ENCODE assay signal across 22 cellular contexts in genomic region chr3:161270991-161271390, GRCh38. TPM values are rescaled to one million over a fixed set of nuclear protein-coding genes. Genes with fewer than 3 reads are reported as not detected.
DNase-seq lines count a peak whose midpoint lies in the region; ATAC-seq and TF ChIP-seq lines count a peak whose summit lies in the region.
"Had no signal": no experiment of that assay in that cellular context is flagged by ENCODE, and none has a peak within 500 bp of the region (broad histone marks: within the 10 kb centered on the region; RNA-seq: fewer than 3 reads in every experiment).

No MANE protein-coding gene starts in this region.

- no peaks in the 10 kb centered on the region for H3K4me1 ChIP-seq in H9 (ENCODE audit: insufficient read depth, low read length)
- H3K4me1 ChIP-seq: BLaER1 had no signal

- no peak overlapping the region for H3K4me3 Mint-ChIP-seq in H9
- no peak overlapping the region for H3K4me3 Mint-ChIP-seq in natural killer cell treated with Interleukin-12 subunit alpha and Interleukin-12 subunit beta and Interleukin-15 and Interleukin-18, amount 100 ng/mL, for 72 hours
- H3K4me3 Mint-ChIP-seq: CD4-positive, alpha-beta T cell had no signal

- DNase-seq in DMS53 (lab: John Stamatoyannopoulos, UW), result peak; percentile 17
- DNase-seq in DMS53 treated with DMSO at 0.1 percent for 48 hours (lab: John Stamatoyannopoulos, UW; ENCODE audit: unreplicated experiment), result no peak
- DNase-seq in H9, result no peak
- DNase-seq in iris pigment epithelial cell (ENCODE audit: low read depth), result peak; percentile 10
- DNase-seq in natural killer cell treated with Interleukin-12 subunit alpha and Interleukin-12 subunit beta and Interleukin-15 and Interleukin-18, amount 100 ng/mL, for 72 hours (ENCODE audit: low spot score), result no peak
- DNase-seq in NCI-H2227 treated with DMSO at 0.1 percent for 48 hours (lab: John Stamatoyannopoulos, UW), result no peak
- DNase-seq in EL, result no peak
- DNase-seq: ACHN; CD4-positive, alpha-beta T cell; COR-L47; DND-41; NCI-H1105; NCI-H2081 treated with DMSO at 0.1 percent for 48 hours; NCI-H446 treated with DMSO at 0.1 percent for 48 hours; NCI-H526 treated with DMSO at 0.1 percent for 48 hours; PC-9; SIG-M5 had no signal

- no peak overlapping the region for H2BK12ac ChIP-seq in H9 (ENCODE audit: insufficient read length, low read depth, low read length)

- H2BK15ac ChIP-seq in H9 (ENCODE audit: low read depth, low read length), result no peak overlapping the region

- H3K9me3 Mint-ChIP-seq in H9, result peaks cover 0 to 5% of the 10 kb centered on the region in 2 experiments; a peak in 2 of 5 replicates
- H3K9me3 Mint-ChIP-seq in natural killer cell treated with Interleukin-12 subunit alpha and Interleukin-12 subunit beta and Interleukin-15 and Interleukin-18, amount 100 ng/mL, for 72 hours, result no peaks in the 10 kb centered on the region
- H3K9me3 Mint-ChIP-seq: CD4-positive, alpha-beta T cell had no signal

- H3K79me1 ChIP-seq in H9 (ENCODE audit: insufficient read depth, low read depth, low read length, poor library complexity, severe bottlenecking), result no peaks in the 10 kb centered on the region

- H2AFZ ChIP-seq in H9 (ENCODE audit: low read length), result no peak overlapping the region
- H2AFZ ChIP-seq: PC-9 had no signal

- H3K18ac ChIP-seq in H9 (ENCODE audit: insufficient read length, low read depth, low read length), result no peak overlapping the region

- H4K91ac ChIP-seq in H9 (ENCODE audit: insufficient read length, low read depth, low read length), result no peak overlapping the region

- H3K9ac ChIP-seq in H9 (ENCODE audit: extremely low read depth, insufficient read length, low read length), result no peak overlapping the region
- H3K9ac ChIP-seq: BLaER1, KMS-11 had no signal

- H3K4me1 Mint-ChIP-seq in H9, result peaks cover 3 to 8% of the 10 kb centered on the region in 2 experiments; a peak in 2 of 4 replicates
- no peaks in the 10 kb centered on the region for H3K4me1 Mint-ChIP-seq in natural killer cell treated with Interleukin-12 subunit alpha and Interleukin-12 subunit beta and Interleukin-15 and Interleukin-18, amount 100 ng/mL, for 72 hours (ENCODE audit: low read depth in 2 of 2)

- H3K27ac ChIP-seq in H9 (ENCODE audit: insufficient read length, low read depth, low read length) (no peak overlapping the region), VCaP (0 out of 2 replicates have a peak overlapping the region, but pooled peaks have one; percentile 40)
- H3K27ac ChIP-seq: 22Rv1, BLaER1, KMS-11, PC-9, RWPE1 had no signal

- no peaks in the 10 kb centered on the region for H3K79me2 ChIP-seq in H9 (ENCODE audit: insufficient read depth, low read length)

- H3T11ph ChIP-seq in H9 (ENCODE audit: low read length), result no peak overlapping the region

- no peaks in the 10 kb centered on the region for H3K27me3 Mint-ChIP-seq in H9 (ENCODE audit: low read depth)
- H3K27me3 Mint-ChIP-seq in natural killer cell treated with Interleukin-12 subunit alpha and Interleukin-12 subunit beta and Interleukin-15 and Interleukin-18, amount 100 ng/mL, for 72 hours, result no peaks in the 10 kb centered on the region
- H3K27me3 Mint-ChIP-seq: CD4-positive, alpha-beta T cell had no signal

- H3K23me2 ChIP-seq in H9 (ENCODE audit: insufficient read length, low read depth, low read length, poor library complexity, severe bottlenecking), result no peaks in the 10 kb centered on the region

- no peak overlapping the region for H4K8ac ChIP-seq in H9 (replicated peaks; ENCODE audit: insufficient read length, low read depth, low read length)

- TF ChIP-seq CTCF in H9 (conservative IDR thresholded peaks at IDR 0.05) (no peak), VCaP (conservative IDR thresholded peaks at IDR 0.05) (no peak)

- ATAC-seq in natural killer cell treated with Interleukin-12 subunit alpha and Interleukin-12 subunit beta and Interleukin-15 and Interleukin-18, amount 100 ng/mL, for 72 hours, result no peak

- H3K36me3 Mint-ChIP-seq in H9 (ENCODE audit: insufficient read depth in 1 of 3, low read depth in 3 of 3), result peaks cover 5 to 12% (median 7%) of the 10 kb centered on the region in 3 experiments
- peaks cover 9% of the 10 kb centered on the region for H3K36me3 Mint-ChIP-seq in natural killer cell treated with Interleukin-12 subunit alpha and Interleukin-12 subunit beta and Interleukin-15 and Interleukin-18, amount 100 ng/mL, for 72 hours

- no peak overlapping the region for H4K5ac ChIP-seq in H9 (ENCODE audit: insufficient read length, low read depth, low read length)

- no peak overlapping the region for H3K4ac ChIP-seq in H9 (ENCODE audit: low read depth, low read length)

- H2BK20ac ChIP-seq in H9 (ENCODE audit: low read depth, low read length, poor library complexity, severe bottlenecking), result no peak overlapping the region

- no peak overlapping the region for H2BK120ac ChIP-seq in H9 (ENCODE audit: low read depth, low read length, poor library complexity, severe bottlenecking)

- H3K56ac ChIP-seq in H9 (ENCODE audit: insufficient read length, low read depth, low read length), result no peak overlapping the region

- H2BK5ac ChIP-seq in H9 (ENCODE audit: insufficient read length, low read length), result no peak overlapping the region

- no peak overlapping the region for H3K4me2 ChIP-seq in H9 (ENCODE audit: insufficient read depth, insufficient read length, low read length)
- H3K4me2 ChIP-seq: BLaER1, KMS-11, PC-9 had no signal

- H3K27ac Mint-ChIP-seq in H9, result peak overlapping the region in 2 of 3 experiments; percentile 1 to 85; a peak in 1 of 7 replicates
- H3K27ac Mint-ChIP-seq in natural killer cell treated with Interleukin-12 subunit alpha and Interleukin-12 subunit beta and Interleukin-15 and Interleukin-18, amount 100 ng/mL, for 72 hours, result no peak overlapping the region
- H3K27ac Mint-ChIP-seq: CD4-positive, alpha-beta T cell had no signal

- H3K27me3 ChIP-seq in H9 (ENCODE audit: insufficient read depth, low read length), result no peaks in the 10 kb centered on the region
- H3K27me3 ChIP-seq: BLaER1 had no signal

- WGBS in H9 (ENCODE audit: extremely low coverage, insufficient read length, low lambda C conversion rate), result no CpG with 5 or more reads among the region's 4 CpGs

- no peaks in the 10 kb centered on the region for H4K20me1 ChIP-seq in H9 (ENCODE audit: control insufficient read depth, insufficient read depth, insufficient read length)
- H4K20me1 ChIP-seq: BLaER1 had no signal

- no peak overlapping the region for H2AK5ac ChIP-seq in H9 (ENCODE audit: insufficient read length, low read length)

- no peak overlapping the region for H3K14ac ChIP-seq in H9 (ENCODE audit: insufficient read depth, low read length)

- H3K9me3 ChIP-seq in H9 (ENCODE audit: control insufficient read depth, low read depth, low read length), result no peaks in the 10 kb centered on the region
- H3K9me3 ChIP-seq: BLaER1 had no signal

- no peak overlapping the region for H3K23ac ChIP-seq in H9 (ENCODE audit: insufficient read length, low read depth, low read length)

RNA-seq across cellular contexts. Expression of gene NMD3, which starts 49.9 kb away (rescaled TPM):
- 55.5 and 55.6 TPM in 2 replicates for total RNA-seq in H9 (2021)
- total RNA-seq in natural killer cell treated with Interleukin-12 subunit alpha and Interleukin-12 subunit beta and Interleukin-15 and Interleukin-18, amount 100 ng/mL, for 72 hours, result 10 to 100 TPM; 51.8 to 66.8 TPM

Comparison
In these comparisons a context has a peak if more than half of its experiments do, and no peak if none do; other contexts are left out.
1. DNase-seq: peak in DMS53 (single experiment) and iris pigment epithelial cell (single experiment); none in DMS53 treated with DMSO at 0.1 percent for 48 hours (single experiment), H9 (single experiment), natural killer cell treated with Interleukin-12 subunit alpha and Interleukin-12 subunit beta and Interleukin-15 and Interleukin-18, amount 100 ng/mL, for 72 hours (single experiment), NCI-H2227 treated with DMSO at 0.1 percent for 48 hours (single experiment) and EL (single experiment).
2. H3K27ac Mint-ChIP-seq: peak in H9 (2 of 3); none in natural killer cell treated with Interleukin-12 subunit alpha and Interleukin-12 subunit beta and Interleukin-15 and Interleukin-18, amount 100 ng/mL, for 72 hours (0 of 2).